ENCODE assay signal across 8 cellular contexts in genomic region chr12:56522486-56523193, GRCh38. TPM values are rescaled to one million over a fixed set of nuclear protein-coding genes. Genes with fewer than 3 reads are reported as not detected.
DNase-seq lines count a peak whose midpoint lies in the region; ATAC-seq, FAIRE-seq and TF ChIP-seq lines count a peak whose summit lies in the region.

No MANE protein-coding gene starts in this region.

- SMC1A ChIA-PET in GM12878 (lab: Charles Lee; ENCODE audit: uncharacterized antibody, unreplicated experiment): interaction anchor here (1.0 to 2.7 kb wide), 8 partner anchors 9 to 114 kb away, joined by 3 to 10 read pairs (median 6); no protein-coding TSS in a partner anchor

- H3K36me3 ChIP-seq in GM12878 (ENCODE audit: control insufficient read depth in 2 of 2, insufficient read depth in 2 of 2, low read length in 1 of 2) (no peaks in the 10 kb centered on the region), subcutaneous abdominal adipose tissue (ENCODE audit: control insufficient read depth in 5 of 5, insufficient read depth in 5 of 5, low read length in 5 of 5) (no peaks in the 10 kb centered on the region)

- H3K9ac ChIP-seq in GM12878 (ENCODE audit: control insufficient read depth, insufficient read depth, low read length) (no peak overlapping the region), subcutaneous abdominal adipose tissue (ENCODE audit: low read length in 5 of 5) (peak overlapping the region; percentile 81 to 99 (median 85))

- TF ChIP-seq CTCF in 22Rv1 (IDR thresholded peaks at IDR 0.05) (no peak), GM12878 (IDR thresholded peaks at IDR 0.05 in 2 of 3, conservative IDR thresholded peaks at IDR 0.05 in 1 of 3; ENCODE audit: control insufficient read depth in 2 of 3, extremely low read depth in 1 of 3, insufficient read depth in 1 of 3, low read depth in 3 of 3, low read length in 3 of 3) (no peak)

- 57% methylated on average over 4 of the region's 4 CpGs for WGBS in GM12878 (ENCODE audit: insufficient coverage, insufficient replicate concordance, low lambda C conversion rate, missing lambda C conversion rate)

- no peak for TF ChIP-seq RAD21 in GM12878 (IDR thresholded peaks at IDR 0.05; ENCODE audit: insufficient read depth, low read depth, low read length)

- H3K9me3 ChIP-seq in GM12878 (replicated peaks; ENCODE audit: control insufficient read depth, insufficient read depth, low read length) (no peaks in the 10 kb centered on the region), subcutaneous abdominal adipose tissue (ENCODE audit: control insufficient read depth in 5 of 5, low read length in 5 of 5) (no peaks in the 10 kb centered on the region)

- no peaks in the 10 kb centered on the region for H4K20me1 ChIP-seq in GM12878 (ENCODE audit: control insufficient read depth, insufficient read depth)

- H3K4me1 ChIP-seq in GM12878 (ENCODE audit: control insufficient read depth, insufficient read depth, low read length) (peaks cover 4% of the 10 kb centered on the region; the same call in 1 of the 2 replicates), subcutaneous abdominal adipose tissue (ENCODE audit: control insufficient read depth in 5 of 5, insufficient read depth in 5 of 5, low read length in 5 of 5) (peaks cover 7 to 55% (median 54%) of the 10 kb centered on the region in 5 donors)

- CTCF ChIA-PET in GM12878 (lab: Yijun Ruan, JAX): interaction anchor here (0.8 to 3.6 kb wide), 7 partner anchors 9 to 113 kb away, joined by 3 to 18 read pairs (median 6); no protein-coding TSS in a partner anchor

- BruUV-seq in GM12878 (replicated peaks; lab: Mats Ljungman, UMichigan): no TSS peak

- peak overlapping the region; percentile 72 for H3K4me2 ChIP-seq in GM12878 (ENCODE audit: control insufficient read depth, insufficient read depth)

- no peaks in the 10 kb centered on the region for H3K79me2 ChIP-seq in GM12878 (ENCODE audit: control insufficient read depth, insufficient read depth, low read length)

- peak; percentile 35 for FAIRE-seq in GM12878 (lab: Jason Lieb, UNC)

- H3K27ac ChIP-seq in 22Rv1: peak overlapping the region; percentile 50
- no peak overlapping the region for H3K27ac ChIP-seq in GM12878 (ENCODE audit: control insufficient read depth, insufficient read depth)
- peak overlapping the region; percentile 82 for H3K27ac ChIP-seq in layer of hippocampus (ENCODE audit: low read depth, low read length)
- peak overlapping the region; percentile 88 for H3K27ac ChIP-seq in subcutaneous abdominal adipose tissue (ENCODE audit: low read depth, low read length)

- intact Hi-C loops in GM12878 (cut with micrococcal nuclease; ENCODE audit: unreplicated experiment): no loop called here

- TF ChIP-seq EP300 in GM12878 (IDR thresholded peaks at IDR 0.05; ENCODE audit: borderline replicate concordance in 1 of 2, control insufficient read depth in 1 of 2, low read depth in 2 of 2, low read length in 2 of 2): no peak

- in situ Hi-C loops in GM12878 (cut with MboI): loop anchor here (5.0 kb wide), 1 partner anchor 70 kb away; no protein-coding TSS in a partner anchor

- no peak for TF ChIP-seq POLR2A in GM12878 (IDR thresholded peaks at IDR 0.05; ENCODE audit: low read depth, low read length)

- POLR2A ChIA-PET in GM12878 (lab: Charles Lee): interaction anchor here (0.6 to 1.9 kb wide), 2 partner anchors 20 to 107 kb away, joined by 3 to 5 read pairs; partner anchors contain the start of gene BAZ2A

- DNase-seq in HT1080 (ENCODE audit: low read depth) (peak; percentile 30), GM12878 (ENCODE audit: low read depth, low spot score) (no peak)
- no peak for DNase-seq in effector CD4-positive, alpha-beta T cell
- no peak for DNase-seq in stimulated activated CD4-positive, alpha-beta T cell treated with anti-CD3 and anti-CD28 coated beads, Interleukin-1b, Interleukin-23, amount 100 ng/mL, for 48 hours

- H3K4me3 ChIP-seq in GM12878 (peak overlapping the region; percentile 55; the same call in 1 of the 2 replicates), subcutaneous abdominal adipose tissue (ENCODE audit: low read depth in 1 of 5, low read length in 5 of 5) (peak overlapping the region; percentile 66 to 95 (median 83))

- RAD21 ChIA-PET in GM12878 (lab: Charles Lee; ENCODE audit: unreplicated experiment): interaction anchor here (0.8 to 1.5 kb wide), 2 partner anchors 104 to 114 kb away, joined by 3 to 4 read pairs; no protein-coding TSS in a partner anchor

- peak; percentile 40 for ATAC-seq in GM12878
- no peak for ATAC-seq in HG03280 (IDR thresholded peaks at IDR 0.05; ENCODE audit: unreplicated experiment)

- H2AFZ ChIP-seq in GM12878 (ENCODE audit: control insufficient read depth, low read depth, low read length): peak overlapping the region; percentile 79

- H3K27me3 ChIP-seq in GM12878 (replicated peaks in 1 of 2; ENCODE audit: control insufficient read depth in 2 of 2, insufficient read depth in 2 of 2, low read length in 1 of 2): no peaks in the 10 kb centered on the region; a peak in 1 of 4 replicates
- no peaks in the 10 kb centered on the region for H3K27me3 ChIP-seq in layer of hippocampus (ENCODE audit: control insufficient read depth, insufficient read depth, low read length)
- H3K27me3 ChIP-seq in subcutaneous abdominal adipose tissue (ENCODE audit: control insufficient read depth in 5 of 5, insufficient read depth in 4 of 5, low read length in 5 of 5): no peaks in the 10 kb centered on the region

TF ChIP-seq in GM12878, 131 proteins besides CTCF, POLR2A, EP300 and RAD21 (continues in another document):
- no peak for TF ChIP-seq RBBP5 (conservative IDR thresholded peaks at IDR 0.05)
- TF ChIP-seq IKZF1 (conservative IDR thresholded peaks at IDR 0.05): no peak

RNA-seq across cellular contexts. Expression of gene RBMS2, which starts 1.0 kb away (rescaled TPM):
- 30.9 and 33.3 TPM in 2 replicates for total RNA-seq in HT1080 (2014; rRNA removed; shearing (Covaris generic))
- 39.5 and 47.0 TPM in 2 replicates for polyA plus RNA-seq in HT1080 (2015; cell fraction: cytosol; rRNA removed)
- polyA plus RNA-seq in HT1080 (2015; cell fraction: nucleus; rRNA removed): 68.1 and 70.4 TPM in 2 replicates
- 3.9 and 4.8 TPM in 2 replicates for total RNA-seq in GM12878 (2013; cell fraction: nucleolus; rRNA removed)
- total RNA-seq in GM12878 (2014; rRNA removed) (1.5 and 1.6 TPM in 2 replicates), GM12878 (2014; rRNA removed; fragmentation: Illumina TruSeq; extraction: Trizol) (2.1 and 2.2 TPM in 2 replicates), GM12878 (2021) (7.1 and 7.2 TPM in 2 replicates)
- polyA plus RNA-seq in GM12878 (2011; ENCODE audit: low read depth): 1.3 TPM
- polyA plus RNA-seq in GM12878 (2011; rRNA removed) (0.40 and 0.56 TPM in 2 replicates), GM12878 (2014; fragmentation: Illumina TruSeq; extraction: Trizol) (5.6 and 6.0 TPM in 2 replicates), GM12878 (2014; fragmentation: Nextera tagmentation; extraction: Ambion mirVana) (1 to 10 TPM in 1 of 2 experiments, under 1 TPM in 1; 0.90 to 1.1 TPM), GM12878 (2014; rRNA removed) (3.1 and 3.9 TPM in 2 replicates), GM12878 (2016; fragmentation: Nextera tagmentation; extraction: Ambion mirVana) (1 to 10 TPM; 2.7 to 3.2 TPM)
- polyA plus RNA-seq in GM12878 (2011; cell fraction: cytosol; rRNA removed): 0.46 and 0.59 TPM in 2 replicates
- polyA plus RNA-seq in GM12878 (2011; cell fraction: nucleus; rRNA removed): 0.43 and 0.48 TPM in 2 replicates
- 2.2 and 6.9 TPM in 2 replicates for polyA plus RNA-seq in GM12878 (2012)
- 3.2 and 20.0 TPM in 2 replicates for polyA minus RNA-seq in GM12878 (2011; rRNA and poly(A)+ RNA removed)
- 0.53 and 1.1 TPM in 2 replicates for polyA minus RNA-seq in GM12878 (2011; cell fraction: cytosol; rRNA and poly(A)+ RNA removed)
- 0.19 and 0.36 TPM in 2 replicates for polyA minus RNA-seq in GM12878 (2011; cell fraction: nucleus; rRNA and poly(A)+ RNA removed)

RNA-seq across cellular contexts. Expression of gene GLS2, which starts 34.7 kb away (rescaled TPM):
- not detected in 2 replicates for total RNA-seq in HT1080 (2014; rRNA removed; shearing (Covaris generic))
- not detected in 2 replicates for polyA plus RNA-seq in HT1080 (2015; cell fraction: cytosol; rRNA removed)
- polyA plus RNA-seq in HT1080 (2015; cell fraction: nucleus; rRNA removed): not detected in 2 replicates
- total RNA-seq in GM12878 (2013; cell fraction: nucleolus; rRNA removed): 5.2 and 6.4 TPM in 2 replicates
- total RNA-seq in GM12878 (2014; rRNA removed) (4.1 and 4.6 TPM in 2 replicates), GM12878 (2014; rRNA removed; fragmentation: Illumina TruSeq; extraction: Trizol) (3.1 TPM in 2 replicates), GM12878 (2021) (3.4 and 3.7 TPM in 2 replicates)
- polyA plus RNA-seq in GM12878 (2011; ENCODE audit: low read depth): 1.6 TPM
- polyA plus RNA-seq in GM12878 (2011; rRNA removed) (2.1 and 2.4 TPM in 2 replicates), GM12878 (2014; fragmentation: Illumina TruSeq; extraction: Trizol) (2.6 and 3.1 TPM in 2 replicates), GM12878 (2014; fragmentation: Nextera tagmentation; extraction: Ambion mirVana) (1 to 10 TPM in 1 of 2 experiments, under 1 TPM in 1; 0.64 to 1.4 TPM), GM12878 (2014; rRNA removed) (3.8 and 4.9 TPM in 2 replicates), GM12878 (2016; fragmentation: Nextera tagmentation; extraction: Ambion mirVana) (1 to 10 TPM; 5.2 to 6.4 TPM)
- polyA plus RNA-seq in GM12878 (2011; cell fraction: cytosol; rRNA removed): 3.1 and 3.8 TPM in 2 replicates
- polyA plus RNA-seq in GM12878 (2011; cell fraction: nucleus; rRNA removed): 6.5 and 7.2 TPM in 2 replicates
- polyA plus RNA-seq in GM12878 (2012): 2.9 and 3.4 TPM in 2 replicates
- polyA minus RNA-seq in GM12878 (2011; rRNA and poly(A)+ RNA removed): 2.0 and 3.3 TPM in 2 replicates
- 0.83 and 2.1 TPM in 2 replicates for polyA minus RNA-seq in GM12878 (2011; cell fraction: cytosol; rRNA and poly(A)+ RNA removed)
- polyA minus RNA-seq in GM12878 (2011; cell fraction: nucleus; rRNA and poly(A)+ RNA removed): 1.2 and 1.3 TPM in 2 replicates

RNA-seq across cellular contexts. Expression of gene SPRYD4, which starts 54.3 kb away (rescaled TPM):
- total RNA-seq in HT1080 (2014; rRNA removed; shearing (Covaris generic)): 2.3 and 2.9 TPM in 2 replicates
- 2.4 and 2.7 TPM in 2 replicates for polyA plus RNA-seq in HT1080 (2015; cell fraction: cytosol; rRNA removed)
- 2.9 and 4.0 TPM in 2 replicates for polyA plus RNA-seq in HT1080 (2015; cell fraction: nucleus; rRNA removed)
- total RNA-seq in GM12878 (2013; cell fraction: nucleolus; rRNA removed): 21.2 and 23.3 TPM in 2 replicates
- 4.1 and 4.4 TPM in 2 replicates for total RNA-seq in GM12878 (2014; rRNA removed)
- total RNA-seq in GM12878 (2014; rRNA removed; fragmentation: Illumina TruSeq; extraction: Trizol): 4.2 and 4.7 TPM in 2 replicates
- 4.3 and 5.0 TPM in 2 replicates for total RNA-seq in GM12878 (2021)
- polyA plus RNA-seq in GM12878 (2011; ENCODE audit: low read depth): 2.7 TPM
- polyA plus RNA-seq in GM12878 (2011; rRNA removed): 5.4 and 5.9 TPM in 2 replicates
- polyA plus RNA-seq in GM12878 (2011; cell fraction: cytosol; rRNA removed): 5.2 and 5.4 TPM in 2 replicates
- 6.5 and 6.8 TPM in 2 replicates for polyA plus RNA-seq in GM12878 (2011; cell fraction: nucleus; rRNA removed)
- polyA plus RNA-seq in GM12878 (2012): 2.6 and 3.6 TPM in 2 replicates
- 4.7 and 5.0 TPM in 2 replicates for polyA plus RNA-seq in GM12878 (2014; fragmentation: Illumina TruSeq; extraction: Trizol)
- 1 to 10 TPM; 4.8 to 6.0 TPM for polyA plus RNA-seq in GM12878 (2014; fragmentation: Nextera tagmentation; extraction: Ambion mirVana)
- 4.7 and 5.5 TPM in 2 replicates for polyA plus RNA-seq in GM12878 (2014; rRNA removed)
- 1 to 10 TPM; 5.3 to 6.0 TPM for polyA plus RNA-seq in GM12878 (2016; fragmentation: Nextera tagmentation; extraction: Ambion mirVana)
- 8.6 and 10.6 TPM in 2 replicates for polyA minus RNA-seq in GM12878 (2011; rRNA and poly(A)+ RNA removed)
- polyA minus RNA-seq in GM12878 (2011; cell fraction: cytosol; rRNA and poly(A)+ RNA removed): 1.1 and 1.2 TPM in 2 replicates
- polyA minus RNA-seq in GM12878 (2011; cell fraction: nucleus; rRNA and poly(A)+ RNA removed): 7.0 and 11.4 TPM in 2 replicates
